13 cellular contexts compared by ENCODE assay signal in genomic region chr22:17201285-17201945, GRCh38. TPM values are rescaled to one million over a fixed set of nuclear protein-coding genes. Genes with fewer than 3 reads are reported as not detected.
DNase-seq lines count a peak whose midpoint lies in the region; ATAC-seq and TF ChIP-seq lines count a peak whose summit lies in the region.
"Had no signal": no experiment of that assay in that cellular context is flagged by ENCODE, and none has a peak within 500 bp of the region (broad histone marks: within the 10 kb centered on the region; RNA-seq: fewer than 3 reads in every experiment).

No MANE protein-coding gene starts in this region.

- H3K36me3 ChIP-seq in MM.1S (replicated peaks; ENCODE audit: insufficient read depth, low read length): no peaks in the 10 kb centered on the region
- H3K36me3 ChIP-seq: tibial nerve had no signal

- H3K9ac ChIP-seq in MM.1S (ENCODE audit: low read length): no peak overlapping the region

- in situ Hi-C loops in astrocyte of the cerebellum (cut with HindIII; ENCODE audit: low sequenced_read_pairs) (no loop called here), GM13977 (cut with MboI; ENCODE audit: low pct_unique_long_range_greater_than_20kb, low sequenced_read_pairs, unreplicated experiment) (no loop called here)

- no peaks in the 10 kb centered on the region for H3K4me1 ChIP-seq in MM.1S (ENCODE audit: low read length)

- no peaks in the 10 kb centered on the region for H3K9me3 ChIP-seq in MM.1S (replicated peaks; ENCODE audit: insufficient read depth, low read length)
- H3K9me3 ChIP-seq: tibial nerve had no signal

- no peak overlapping the region for H3K27ac ChIP-seq in MM.1S (ENCODE audit: low read length)
- H3K27ac ChIP-seq: epithelial cell of prostate, tibial nerve had no signal

- H3F3A ChIP-seq in MM.1S (ENCODE audit: insufficient read depth, low read length): no peaks in the 10 kb centered on the region

- ATAC-seq in left lobe of liver: peak; percentile 95

- peak; percentile 25 for TF ChIP-seq CTCF in AG09309 (IDR thresholded peaks at IDR 0.05; ENCODE audit: control insufficient read depth, insufficient read depth, low read depth, low read length, missing control alignments)
- TF ChIP-seq CTCF in HFF-Myc (IDR thresholded peaks at IDR 0.05; ENCODE audit: low read depth, low read length, missing control alignments): peak; percentile 19
- peak; percentile 24 for TF ChIP-seq CTCF in astrocyte of the cerebellum (IDR thresholded peaks at IDR 0.05; ENCODE audit: low read depth, low read length, missing control alignments)
- TF ChIP-seq CTCF in GM13977 (IDR thresholded peaks at IDR 0.05; ENCODE audit: extremely low read depth, insufficient read depth, missing control alignments): no peak
- no peak for TF ChIP-seq CTCF in MM.1S (IDR thresholded peaks at IDR 0.05; ENCODE audit: low read length)

- DNase-seq in AG09309 (ENCODE audit: low read depth) (no peak), HFF-Myc (ENCODE audit: extremely low read depth, low read depth) (no peak), astrocyte of the cerebellum (ENCODE audit: low read depth) (no peak), left lobe of liver (ENCODE audit: low spot score) (no peak), GM13977 (ENCODE audit: low spot score) (no peak), MM.1S (no peak)
- no peak for DNase-seq in central memory CD4-positive, alpha-beta T cell
- no peak for DNase-seq in activated CD4-positive, CD25-positive, alpha-beta regulatory T cell treated with anti-CD3 and anti-CD28 coated beads, Interleukin-2, amount 50 U/mL, for 72 hours
- DNase-seq: activated gamma-delta T cell; NCI-H2227 treated with DMSO at 0.1 percent for 48 hours; stimulated activated CD4-positive, alpha-beta T cell treated with anti-CD3 and anti-CD28 coated beads, Interleukin-4, amount 100 ng/mL, for 24 hours had no signal

- H3K4me2 ChIP-seq in MM.1S (ENCODE audit: low read depth, low read length): no peak overlapping the region

- no peaks in the 10 kb centered on the region for H3K79me2 ChIP-seq in MM.1S (ENCODE audit: low read length)

- H2AFZ ChIP-seq in MM.1S (ENCODE audit: low read length): no peak overlapping the region

- H3K27me3 ChIP-seq in MM.1S (replicated peaks; ENCODE audit: insufficient read depth, low read length): no peaks in the 10 kb centered on the region
- H3K27me3 ChIP-seq: tibial nerve had no signal

- no peaks in the 10 kb centered on the region for H4K20me1 ChIP-seq in MM.1S (ENCODE audit: insufficient read depth, low read length)

- H3K4me3 ChIP-seq in AG09309 (ENCODE audit: control insufficient read depth, low read depth, low read length) (no peak overlapping the region), HFF-Myc (replicated peaks; ENCODE audit: low read depth, low read length) (no peak overlapping the region), astrocyte of the cerebellum (ENCODE audit: low read depth, low read length) (no peak overlapping the region), MM.1S (ENCODE audit: low read length) (no peak overlapping the region)
- H3K4me3 ChIP-seq: tibial nerve had no signal

- H3K9me2 ChIP-seq in MM.1S (replicated peaks; ENCODE audit: insufficient read depth, low read length): no peaks in the 10 kb centered on the region

RNA-seq across cellular contexts. Expression of gene ADA2, which starts 17.8 kb away (rescaled TPM):
- 5.7 TPM for total RNA-seq in left lobe of liver

RNA-seq across cellular contexts. Expression of gene HDHD5, which starts 42.3 kb away (rescaled TPM):
- total RNA-seq in left lobe of liver: 31.7 TPM

Comparison
In these comparisons a context has a peak if more than half of its experiments do, and no peak if none do; other contexts are left out.
1. CTCF ChIP-seq: peak in AG09309 (single experiment), HFF-Myc (single experiment) and astrocyte of the cerebellum (single experiment); none in GM13977 (single experiment) and MM.1S (single experiment).